Comparison of ENCODE assay signal across 1 cellular context in genomic region chrX:130170752-130171445, GRCh38.
TF ChIP-seq lines count a peak whose summit lies in the region.

No MANE protein-coding gene starts in this region.

TF ChIP-seq in endothelial cell of umbilical vein, 7 proteins besides CTCF, POLR2A, EP300 and RAD21 (continued from another document):
- TF ChIP-seq EZH2 (IDR thresholded peaks at IDR 0.05; ENCODE audit: borderline replicate concordance, low read depth, low read length, severe bottlenecking) (no peak), FOS (IDR thresholded peaks at IDR 0.05; ENCODE audit: borderline replicate concordance, insufficient read depth, low read length) (no peak), GATA2 (IDR thresholded peaks at IDR 0.05; ENCODE audit: insufficient read depth, insufficient read length, low read depth, low read length) (no peak)
- TF ChIP-seq, protein P1, sequence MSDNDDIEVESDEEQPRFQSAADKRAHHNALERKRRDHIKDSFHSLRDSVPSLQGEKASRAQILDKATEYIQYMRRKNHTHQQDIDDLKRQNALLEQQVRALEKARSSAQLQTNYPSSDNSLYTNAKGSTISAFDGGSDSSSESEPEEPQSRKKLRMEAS (IDR thresholded peaks at IDR 0.05; ENCODE audit: insufficient read depth, insufficient read length): no peak
